ENCODE assay signal across 10 cellular contexts in genomic region chr4:168796362-168797106, GRCh38.
DNase-seq lines count a peak whose midpoint lies in the region; ATAC-seq and TF ChIP-seq lines count a peak whose summit lies in the region.
"Had no signal": no experiment of that assay in that cellular context is flagged by ENCODE, and none has a peak within 500 bp of the region (broad histone marks: within the 10 kb centered on the region; RNA-seq: fewer than 3 reads in every experiment).

No MANE protein-coding gene starts in this region.

- ATAC-seq in RWPE2 (ENCODE audit: low read depth) (peak; percentile 87), HG03432 (IDR thresholded peaks at IDR 0.05; ENCODE audit: unreplicated experiment) (no peak), HG03045 (IDR thresholded peaks at IDR 0.05; ENCODE audit: unreplicated experiment) (no peak)
- ATAC-seq in naive thymus-derived CD4-positive, alpha-beta T cell = no peak
- ATAC-seq: activated CD8-positive, alpha-beta T cell treated with anti-CD3 and anti-CD28 coated beads for 36 hours had no signal

- H3K27ac ChIP-seq in RWPE2 (ENCODE audit: poor library complexity, severe bottlenecking) = peak overlapping the region; percentile 88
- H3K27ac ChIP-seq in trophoblast cell (ENCODE audit: low read depth, low read length) = no peak overlapping the region
- H3K27ac ChIP-seq in naive thymus-derived CD4-positive, alpha-beta T cell (ENCODE audit: low read depth, low read length) = no peak overlapping the region
- H3K27ac ChIP-seq: cardiac muscle cell had no signal

- WGBS in trophoblast cell (ENCODE audit: extremely low coverage, insufficient coverage, insufficient read length) = no CpG with 5 or more reads among the region's 5 CpGs

- H3K4me2 ChIP-seq in trophoblast cell (ENCODE audit: low read length) = no peak overlapping the region

- H2AK5ac ChIP-seq in trophoblast cell (ENCODE audit: low read length) = peak overlapping the region; percentile 26

- peak overlapping the region; percentile 73 for H3K18ac ChIP-seq in trophoblast cell (ENCODE audit: low read length)

- H3K23ac ChIP-seq in trophoblast cell (ENCODE audit: low read length) = no peak overlapping the region

- POLR2A ChIA-PET in naive thymus-derived CD4-positive, alpha-beta T cell (lab: Charles Lee) = no interaction called here

- DNase-seq in EH (ENCODE audit: low read depth) (peak; percentile 85), RWPE2 (ENCODE audit: low spot score) (no peak), glomerular visceral epithelial cell (ENCODE audit: extremely low spot score) (peak; percentile 97), trophoblast cell (peak in 1 of 2 donors; percentile 65), germinal center (ENCODE audit: low spot score) (no peak)
- DNase-seq in naive thymus-derived CD4-positive, alpha-beta T cell = no peak
- DNase-seq: activated CD8-positive, alpha-beta T cell treated with anti-CD3 and anti-CD28 coated beads for 36 hours had no signal

- H3K79me2 ChIP-seq in trophoblast cell (ENCODE audit: control insufficient read depth, insufficient read depth, low read length, poor library complexity) = no peaks in the 10 kb centered on the region

- no peak overlapping the region for H4K8ac ChIP-seq in trophoblast cell (ENCODE audit: low read depth, low read length)

- no peak overlapping the region for H3K4ac ChIP-seq in trophoblast cell (ENCODE audit: low read depth, low read length)

- H3K9me3 Mint-ChIP-seq in naive thymus-derived CD4-positive, alpha-beta T cell = no peaks in the 10 kb centered on the region
- H3K9me3 Mint-ChIP-seq: activated CD8-positive, alpha-beta T cell treated with anti-CD3 and anti-CD28 coated beads for 36 hours had no signal

- no peak overlapping the region for H4K12ac ChIP-seq in trophoblast cell (ENCODE audit: low read depth, low read length)

- H3K9ac ChIP-seq in trophoblast cell (ENCODE audit: low read length) = no peak overlapping the region

- H3K79me1 ChIP-seq in trophoblast cell (ENCODE audit: low read length) = peaks cover 3% of the 10 kb centered on the region

- H3K36me3 Mint-ChIP-seq in naive thymus-derived CD4-positive, alpha-beta T cell = no peaks in the 10 kb centered on the region

- H2BK120ac ChIP-seq in trophoblast cell (ENCODE audit: insufficient read depth, low read length, poor library complexity) = no peak overlapping the region

- intact Hi-C loops in naive thymus-derived CD4-positive, alpha-beta T cell (cut with micrococcal nuclease) = no loop called here

- peak overlapping the region; percentile 35 for H3K14ac ChIP-seq in trophoblast cell (ENCODE audit: low read length)

- TF ChIP-seq CTCF in RWPE2 (IDR thresholded peaks at IDR 0.05; ENCODE audit: poor library complexity, severe bottlenecking) = no peak

- H3K4me1 ChIP-seq in RWPE2 (ENCODE audit: insufficient read depth, poor library complexity, severe bottlenecking) = peaks cover 20% of the 10 kb centered on the region
- H3K4me1 ChIP-seq in trophoblast cell (ENCODE audit: control insufficient read depth in 1 of 2, insufficient read depth in 2 of 2, low read length in 2 of 2) = peaks cover 13 to 15% of the 10 kb centered on the region in 2 experiments
- no peaks in the 10 kb centered on the region for H3K4me1 ChIP-seq in naive thymus-derived CD4-positive, alpha-beta T cell (ENCODE audit: control insufficient read depth in 2 of 2, insufficient read depth in 2 of 2, low read length in 2 of 2)

- peak overlapping the region; percentile 4 for H4K91ac ChIP-seq in trophoblast cell (ENCODE audit: low read depth, low read length)

- H2AFZ ChIP-seq in trophoblast cell (ENCODE audit: insufficient read depth, low read length, poor library complexity) = no peak overlapping the region

- H3K27me3 ChIP-seq in RWPE2 (ENCODE audit: insufficient read depth, poor library complexity, severe bottlenecking) (no peaks in the 10 kb centered on the region), trophoblast cell (ENCODE audit: insufficient read depth, low read length) (no peaks in the 10 kb centered on the region)
- no peaks in the 10 kb centered on the region for H3K27me3 ChIP-seq in naive thymus-derived CD4-positive, alpha-beta T cell (ENCODE audit: control insufficient read depth in 2 of 2, insufficient read depth in 2 of 2, low read length in 2 of 2)
- H3K27me3 ChIP-seq: cardiac muscle cell had no signal

- no peak overlapping the region for H3K4me3 Mint-ChIP-seq in naive thymus-derived CD4-positive, alpha-beta T cell
- H3K4me3 Mint-ChIP-seq: activated CD8-positive, alpha-beta T cell treated with anti-CD3 and anti-CD28 coated beads for 36 hours had no signal

- no peak overlapping the region for H3K27ac Mint-ChIP-seq in naive thymus-derived CD4-positive, alpha-beta T cell
- H3K27ac Mint-ChIP-seq: activated CD8-positive, alpha-beta T cell treated with anti-CD3 and anti-CD28 coated beads for 36 hours had no signal

- no peak overlapping the region for H3K4me3 ChIP-seq in RWPE2 (ENCODE audit: severe bottlenecking)
- H3K4me3 ChIP-seq in trophoblast cell (ENCODE audit: low read depth, low read length) = no peak overlapping the region
- no peak overlapping the region for H3K4me3 ChIP-seq in naive thymus-derived CD4-positive, alpha-beta T cell (ENCODE audit: low read length)
- H3K4me3 ChIP-seq: cardiac muscle cell had no signal

- H2BK12ac ChIP-seq in trophoblast cell (ENCODE audit: low read length) = peak overlapping the region; percentile 62

- H3K36me3 ChIP-seq in RWPE2 (ENCODE audit: low read depth) (no peaks in the 10 kb centered on the region), trophoblast cell (ENCODE audit: control insufficient read depth in 1 of 2, insufficient read depth in 2 of 2, low read length in 2 of 2) (peaks cover 2 to 4% of the 10 kb centered on the region in 2 experiments)
- H3K36me3 ChIP-seq in naive thymus-derived CD4-positive, alpha-beta T cell (ENCODE audit: control insufficient read depth in 2 of 3, insufficient read depth in 3 of 3, low read length in 3 of 3) = no peaks in the 10 kb centered on the region
- H3K36me3 ChIP-seq: cardiac muscle cell had no signal

- H3K9me3 ChIP-seq in RWPE2 (ENCODE audit: severe bottlenecking) (no peaks in the 10 kb centered on the region), trophoblast cell (ENCODE audit: insufficient read depth, low read depth, low read length) (peaks cover 2% of the 10 kb centered on the region)
- H3K9me3 ChIP-seq in naive thymus-derived CD4-positive, alpha-beta T cell (ENCODE audit: control insufficient read depth in 2 of 3, low read length in 3 of 3) = no peaks in the 10 kb centered on the region

- H3K27me3 Mint-ChIP-seq in naive thymus-derived CD4-positive, alpha-beta T cell = peaks cover 5 to 22% (median 8%) of the 10 kb centered on the region in 5 donors
- H3K27me3 Mint-ChIP-seq: activated CD8-positive, alpha-beta T cell treated with anti-CD3 and anti-CD28 coated beads for 36 hours had no signal

- H2BK5ac ChIP-seq in trophoblast cell (ENCODE audit: low read depth, low read length, poor library complexity) = no peak overlapping the region

- peaks cover 0 to 3% (median 0%) of the 10 kb centered on the region in 7 donors for H3K4me1 Mint-ChIP-seq in naive thymus-derived CD4-positive, alpha-beta T cell

- CTCF ChIA-PET in naive thymus-derived CD4-positive, alpha-beta T cell (lab: Charles Lee) = no interaction called here

Comparison
In these comparisons a context has a peak if more than half of its experiments do, and no peak if none do; other contexts are left out.
1. DNase-seq: peak in EH (single experiment) and glomerular visceral epithelial cell (single experiment); none in RWPE2 (single experiment), germinal center (single experiment) and naive thymus-derived CD4-positive, alpha-beta T cell (0 of 9).